ENCODE assay signal across 8 cellular contexts in genomic region chr16:2720719-2721633, GRCh38. TPM values are rescaled to one million over a fixed set of nuclear protein-coding genes. Genes with fewer than 3 reads are reported as not detected.
DNase-seq lines count a peak whose midpoint lies in the region; ATAC-seq and TF ChIP-seq lines count a peak whose summit lies in the region.

No MANE protein-coding gene starts in this region.

- peaks cover 8% of the 10 kb centered on the region for H3K4me1 ChIP-seq in CD4-positive, CD25-positive, alpha-beta regulatory T cell (ENCODE audit: control insufficient read depth, insufficient read depth, low read length, poor library complexity, severe bottlenecking)
- H3K4me1 ChIP-seq in effector memory CD4-positive, alpha-beta T cell (ENCODE audit: control insufficient read depth, insufficient read depth, low read length, poor library complexity, severe bottlenecking): peaks cover 3% of the 10 kb centered on the region
- H3K4me1 ChIP-seq in mesendoderm (ENCODE audit: control insufficient read depth, low read depth, low read length): no peaks in the 10 kb centered on the region

- H4K8ac ChIP-seq in mesendoderm (ENCODE audit: low read depth, low read length): peak overlapping the region; percentile 66

- DNase-seq in CD4-positive, CD25-positive, alpha-beta regulatory T cell: peak; percentile 80 to 93 (median 84)
- peak; percentile 87 for DNase-seq in NCI-H748 (lab: John Stamatoyannopoulos, UW; ENCODE audit: unreplicated experiment)
- peak; percentile 91 for DNase-seq in activated CD8-positive, alpha-beta T cell treated with anti-CD3 and anti-CD28 coated beads for 36 hours
- peak; percentile 76 to 82 (median 77) for DNase-seq in effector memory CD4-positive, alpha-beta T cell
- peak; percentile 93 for DNase-seq in mesendoderm
- peak; percentile 62 for DNase-seq in stimulated activated CD8-positive, alpha-beta memory T cell treated with anti-CD3 and anti-CD28 coated beads, Interleukin-15, amount 100 ng/mL, for 1 hour (ENCODE audit: low read depth)

- CTCF ChIA-PET in activated CD8-positive, alpha-beta T cell treated with anti-CD3 and anti-CD28 coated beads for 36 hours (lab: Charles Lee): no interaction called here

- peak overlapping the region; percentile 67 for H3K27ac ChIP-seq in CD4-positive, CD25-positive, alpha-beta regulatory T cell (ENCODE audit: insufficient read depth, low read length, poor library complexity, severe bottlenecking)
- H3K27ac ChIP-seq in effector memory CD4-positive, alpha-beta T cell (ENCODE audit: insufficient read depth, low read length, poor library complexity, severe bottlenecking): peak overlapping the region; percentile 62
- H3K27ac ChIP-seq in mesendoderm (ENCODE audit: low read depth, low read length): peak overlapping the region; percentile 66

- H3K4me3 Mint-ChIP-seq in CD4-positive, CD25-positive, alpha-beta regulatory T cell: peak overlapping the region; percentile 78 to 85 (median 80)
- peak overlapping the region; percentile 76 for H3K4me3 Mint-ChIP-seq in activated CD8-positive, alpha-beta T cell treated with anti-CD3 and anti-CD28 coated beads for 36 hours

- H2BK5ac ChIP-seq in mesendoderm (ENCODE audit: low read length): no peak overlapping the region

- no peaks in the 10 kb centered on the region for H3K36me3 Mint-ChIP-seq in CD4-positive, CD25-positive, alpha-beta regulatory T cell
- H3K36me3 Mint-ChIP-seq in activated CD8-positive, alpha-beta T cell treated with anti-CD3 and anti-CD28 coated beads for 36 hours (ENCODE audit: low read depth): no peaks in the 10 kb centered on the region

- peak overlapping the region; percentile 62 for H3K4me2 ChIP-seq in mesendoderm (ENCODE audit: low read length)

- no peaks in the 10 kb centered on the region for H3K27me3 ChIP-seq in CD4-positive, CD25-positive, alpha-beta regulatory T cell (ENCODE audit: control insufficient read depth, insufficient read depth, low read length)
- peaks cover 3% of the 10 kb centered on the region for H3K27me3 ChIP-seq in effector memory CD4-positive, alpha-beta T cell (replicated peaks; ENCODE audit: control insufficient read depth, insufficient read depth, low read length, poor library complexity, severe bottlenecking)
- no peaks in the 10 kb centered on the region for H3K27me3 ChIP-seq in mesendoderm (ENCODE audit: insufficient read depth, low read length, poor library complexity)

- H3K4me1 Mint-ChIP-seq in CD4-positive, CD25-positive, alpha-beta regulatory T cell: peaks cover 0 to 6% (median 0%) of the 10 kb centered on the region in 4 donors
- peaks cover 2% of the 10 kb centered on the region for H3K4me1 Mint-ChIP-seq in activated CD8-positive, alpha-beta T cell treated with anti-CD3 and anti-CD28 coated beads for 36 hours (ENCODE audit: low read depth)

- no peak overlapping the region for H3K23ac ChIP-seq in mesendoderm (ENCODE audit: low read length)

- no peaks in the 10 kb centered on the region for H3K36me3 ChIP-seq in CD4-positive, CD25-positive, alpha-beta regulatory T cell (ENCODE audit: control insufficient read depth, insufficient read depth, low read length)
- no peaks in the 10 kb centered on the region for H3K36me3 ChIP-seq in effector memory CD4-positive, alpha-beta T cell (ENCODE audit: control insufficient read depth, insufficient read depth, low read length)
- H3K36me3 ChIP-seq in mesendoderm (ENCODE audit: control insufficient read depth, insufficient read depth, low read length): no peaks in the 10 kb centered on the region

- peak overlapping the region; percentile 52 for H3K4me3 ChIP-seq in CD4-positive, CD25-positive, alpha-beta regulatory T cell (ENCODE audit: low read depth, low read length)
- peak overlapping the region; percentile 64 for H3K4me3 ChIP-seq in effector memory CD4-positive, alpha-beta T cell (ENCODE audit: insufficient read depth, low read depth, low read length, poor library complexity, severe bottlenecking)
- H3K4me3 ChIP-seq in mesendoderm (ENCODE audit: low read length): peak overlapping the region; percentile 40

- ATAC-seq in CD4-positive, CD25-positive, alpha-beta regulatory T cell (ENCODE audit: low read depth in 2 of 2): peak; percentile 89
- ATAC-seq in GM19328 (IDR thresholded peaks at IDR 0.05; ENCODE audit: unreplicated experiment) (peak; percentile 70), HG03521 (IDR thresholded peaks at IDR 0.05; ENCODE audit: unreplicated experiment) (peak; percentile 77)
- ATAC-seq in activated CD8-positive, alpha-beta T cell treated with anti-CD3 and anti-CD28 coated beads for 36 hours: peak; percentile 92

- H3K9me3 Mint-ChIP-seq in CD4-positive, CD25-positive, alpha-beta regulatory T cell: no peaks in the 10 kb centered on the region
- H3K9me3 Mint-ChIP-seq in activated CD8-positive, alpha-beta T cell treated with anti-CD3 and anti-CD28 coated beads for 36 hours: no peaks in the 10 kb centered on the region

- peak overlapping the region; percentile 78 for H3K9ac ChIP-seq in mesendoderm (ENCODE audit: low read length)

- no peaks in the 10 kb centered on the region for H3K79me2 ChIP-seq in mesendoderm (ENCODE audit: control insufficient read depth, insufficient read depth, low read length)

- peaks cover 15% of the 10 kb centered on the region for H3K27me3 Mint-ChIP-seq in CD4-positive, CD25-positive, alpha-beta regulatory T cell
- H3K27me3 Mint-ChIP-seq in activated CD8-positive, alpha-beta T cell treated with anti-CD3 and anti-CD28 coated beads for 36 hours: peaks cover 3% of the 10 kb centered on the region

- H3K79me1 ChIP-seq in mesendoderm (ENCODE audit: low read length): no peaks in the 10 kb centered on the region

- peak overlapping the region in 1 of 3 donors; percentile 83 for H3K27ac Mint-ChIP-seq in CD4-positive, CD25-positive, alpha-beta regulatory T cell
- peak overlapping the region; percentile 81 for H3K27ac Mint-ChIP-seq in activated CD8-positive, alpha-beta T cell treated with anti-CD3 and anti-CD28 coated beads for 36 hours

- peak overlapping the region; percentile 90 for H3K56ac ChIP-seq in mesendoderm (ENCODE audit: low read length)

- H3K18ac ChIP-seq in mesendoderm (ENCODE audit: low read length): peak overlapping the region; percentile 43

- H2BK120ac ChIP-seq in mesendoderm (ENCODE audit: low read depth, low read length): no peak overlapping the region

- H3K4ac ChIP-seq in mesendoderm (ENCODE audit: low read depth, low read length): no peak overlapping the region

- WGBS in mesendoderm (ENCODE audit: extremely low coverage, insufficient coverage, low lambda C conversion rate): no CpG with 5 or more reads among the region's 99 CpGs

- peak; percentile 84 for TF ChIP-seq CTCF in activated CD8-positive, alpha-beta T cell treated with anti-CD3 and anti-CD28 coated beads for 36 hours (IDR thresholded peaks at IDR 0.05)

- H4K5ac ChIP-seq in mesendoderm (ENCODE audit: low read length): no peak overlapping the region

- no peak overlapping the region for H2AK5ac ChIP-seq in mesendoderm (ENCODE audit: low read length)

- intact Hi-C loops in activated CD8-positive, alpha-beta T cell treated with anti-CD3 and anti-CD28 coated beads for 36 hours (cut with micrococcal nuclease): no loop called here

- no peak overlapping the region for H2BK15ac ChIP-seq in mesendoderm (replicated peaks; ENCODE audit: low read depth)

- POLR2A ChIA-PET in activated CD8-positive, alpha-beta T cell treated with anti-CD3 and anti-CD28 coated beads for 36 hours (lab: Charles Lee): no interaction called here

- no peaks in the 10 kb centered on the region for H3K9me3 ChIP-seq in CD4-positive, CD25-positive, alpha-beta regulatory T cell (ENCODE audit: control insufficient read depth in 2 of 2, low read length in 2 of 2)
- no peaks in the 10 kb centered on the region for H3K9me3 ChIP-seq in effector memory CD4-positive, alpha-beta T cell (ENCODE audit: control insufficient read depth, low read length)

RNA-seq across cellular contexts. Expression of gene PRSS27, which starts 1.0 kb away (rescaled TPM):
- total RNA-seq in CD4-positive, CD25-positive, alpha-beta regulatory T cell: 0.81 TPM
- polyA plus RNA-seq in CD4-positive, CD25-positive, alpha-beta regulatory T cell: under 1 TPM in 2 of 4 donors, not detected in 2; 0.13 to 0.14 TPM
- total RNA-seq in activated CD8-positive, alpha-beta T cell treated with anti-CD3 and anti-CD28 coated beads for 36 hours: 1 to 10 TPM; 1.2 to 1.4 TPM
- 0.97 TPM for polyA plus RNA-seq in mesendoderm (2013, experiment 1 of 2)
- 1.0 TPM for polyA plus RNA-seq in mesendoderm (2013, experiment 2 of 2)

RNA-seq across cellular contexts. Expression of gene SRRM2, which starts 31.5 kb away (rescaled TPM):
- 1,344 TPM for total RNA-seq in CD4-positive, CD25-positive, alpha-beta regulatory T cell
- 10 to 100 TPM; 29.8 to 40.2 (median 36.4) TPM for polyA plus RNA-seq in CD4-positive, CD25-positive, alpha-beta regulatory T cell
- total RNA-seq in activated CD8-positive, alpha-beta T cell treated with anti-CD3 and anti-CD28 coated beads for 36 hours: 100 to 1,000 TPM; 518 to 561 TPM
- 539 TPM for polyA plus RNA-seq in mesendoderm (2013, experiment 1 of 2)
- polyA plus RNA-seq in mesendoderm (2013, experiment 2 of 2): 505 TPM

RNA-seq across cellular contexts. Expression of gene KCTD5, which starts 38.7 kb away (rescaled TPM):
- total RNA-seq in CD4-positive, CD25-positive, alpha-beta regulatory T cell: 24.1 TPM
- polyA plus RNA-seq in CD4-positive, CD25-positive, alpha-beta regulatory T cell: 10 to 100 TPM; 17.5 to 26.4 (median 21.9) TPM
- total RNA-seq in activated CD8-positive, alpha-beta T cell treated with anti-CD3 and anti-CD28 coated beads for 36 hours: 10 to 100 TPM; 26.0 to 27.3 TPM
- 41.6 TPM for polyA plus RNA-seq in mesendoderm (2013, experiment 1 of 2)
- 38.7 TPM for polyA plus RNA-seq in mesendoderm (2013, experiment 2 of 2)

RNA-seq across cellular contexts. Expression of gene ELOB, which starts 56.1 kb away (rescaled TPM):
- 96.5 TPM for total RNA-seq in CD4-positive, CD25-positive, alpha-beta regulatory T cell
- polyA plus RNA-seq in CD4-positive, CD25-positive, alpha-beta regulatory T cell: 100 to 1,000 TPM; 250 to 359 (median 297) TPM
- 100 to 1,000 TPM; 174 to 178 TPM for total RNA-seq in activated CD8-positive, alpha-beta T cell treated with anti-CD3 and anti-CD28 coated beads for 36 hours
- 125 TPM for polyA plus RNA-seq in mesendoderm (2013, experiment 1 of 2)
- 126 TPM for polyA plus RNA-seq in mesendoderm (2013, experiment 2 of 2)

Comparison
In these comparisons a context has a peak if more than half of its experiments do, and no peak if none do; other contexts are left out.
1. Peak in every context shown above with its lines: DNase-seq, ATAC-seq, H3K4me3 ChIP-seq and H3K27ac ChIP-seq.